Comparison of ENCODE assay signal across 17 cellular contexts in the genomic region with DNA sequence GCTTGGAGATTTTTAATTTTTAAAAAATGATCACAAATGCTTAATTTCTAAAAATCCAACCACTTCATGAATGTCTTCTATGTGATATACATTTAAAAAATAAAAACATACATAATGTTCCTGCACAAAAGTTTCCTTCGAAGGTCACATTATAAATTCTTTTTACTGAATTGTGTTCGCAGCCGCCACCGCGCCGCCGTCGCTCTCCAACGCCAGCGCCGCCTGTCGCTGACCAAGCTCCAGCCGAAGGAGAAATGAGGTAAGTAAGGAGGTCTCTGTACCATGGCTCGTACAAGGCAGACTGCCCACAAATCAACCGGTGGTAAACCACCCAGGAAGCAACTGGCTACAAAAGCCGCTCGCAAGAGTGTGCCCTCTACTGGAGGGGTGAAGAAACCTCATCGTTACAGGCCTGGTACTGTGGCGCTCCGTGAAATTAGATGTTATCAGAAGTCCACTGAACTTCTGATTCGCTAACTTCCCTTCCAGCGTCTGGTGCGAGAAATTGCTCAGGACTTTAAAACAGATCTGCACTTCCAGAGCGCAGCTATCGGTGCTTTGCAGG. TPM values are rescaled to one million over a fixed set of nuclear protein-coding genes. Genes with fewer than 3 reads are reported as not detected.
"Had no signal": no experiment of that assay in that cellular context is flagged by ENCODE, and none has a peak within 500 bp of the region (broad histone marks: within the 10 kb centered on the region; RNA-seq: fewer than 3 reads in every experiment).

No MANE protein-coding gene starts in this region.

- H3K27me3 ChIP-seq: cardiac muscle cell, dorsolateral prefrontal cortex, gastrocnemius medialis, heart right ventricle, pancreas, sigmoid colon, spleen had no signal

- H3K4me1 ChIP-seq: gastrocnemius medialis, heart right ventricle, pancreas, sigmoid colon had no signal

- H3K4me3 Mint-ChIP-seq: activated B cell treated with CpG ODN at 0.5 μM for 24 hours; activated CD8-positive, alpha-beta T cell treated with anti-CD3 and anti-CD28 coated beads for 36 hours had no signal

- H3K9me3 ChIP-seq: gastrocnemius medialis, heart right ventricle, pancreas, spleen had no signal

- H3K27ac Mint-ChIP-seq: activated B cell treated with CpG ODN at 0.5 μM for 24 hours; activated CD8-positive, alpha-beta T cell treated with anti-CD3 and anti-CD28 coated beads for 36 hours; activated naive CD4-positive, alpha-beta T cell treated with anti-CD3 and anti-CD28 coated beads, Interleukin-2, amount 50 U/mL, for 72 hours had no signal

- DNase-seq: activated B cell treated with CpG ODN at 0.5 μM for 24 hours; activated CD4-positive, alpha-beta T cell treated with anti-CD3 and anti-CD28 coated beads for 48 hours; activated CD8-positive, alpha-beta T cell treated with anti-CD3 and anti-CD28 coated beads for 36 hours; activated gamma-delta T cell; activated T-cell treated with anti-CD3 and anti-CD28 coated beads, Interleukin-2, amount 50 U/mL, for 48 hours; dorsolateral prefrontal cortex; gastrocnemius medialis; heart right ventricle; left cardiac atrium; pancreas; sigmoid colon; spleen; stimulated activated CD4-positive, alpha-beta T cell treated with anti-CD3 and anti-CD28 coated beads, Interleukin-1b, Interleukin-23, amount 100 ng/mL, for 48 hours had no signal

- H3K36me3 ChIP-seq: cardiac muscle cell, gastrocnemius medialis, pancreas, sigmoid colon had no signal

- H3K27ac ChIP-seq: cardiac muscle cell, dorsolateral prefrontal cortex, gastrocnemius medialis, heart right ventricle, pancreas, sigmoid colon, spleen had no signal

- H3K9me3 Mint-ChIP-seq: activated B cell treated with CpG ODN at 0.5 μM for 24 hours; activated CD8-positive, alpha-beta T cell treated with anti-CD3 and anti-CD28 coated beads for 36 hours; activated naive CD4-positive, alpha-beta T cell treated with anti-CD3 and anti-CD28 coated beads, Interleukin-2, amount 50 U/mL, for 72 hours had no signal

- ATAC-seq: activated CD8-positive, alpha-beta T cell treated with anti-CD3 and anti-CD28 coated beads for 36 hours; activated naive CD4-positive, alpha-beta T cell treated with anti-CD3 and anti-CD28 coated beads, Interleukin-2, amount 50 U/mL, for 72 hours; gastrocnemius medialis; heart right ventricle; left cardiac atrium; pancreas had no signal

- H3K27me3 Mint-ChIP-seq: activated B cell treated with CpG ODN at 0.5 μM for 24 hours; activated CD8-positive, alpha-beta T cell treated with anti-CD3 and anti-CD28 coated beads for 36 hours had no signal

- H3K4me3 ChIP-seq: cardiac muscle cell, dorsolateral prefrontal cortex, gastrocnemius medialis, heart right ventricle, lung, pancreas, sigmoid colon, spleen had no signal

RNA-seq across cellular contexts. Expression of a gene that starts 48.8 kb away (rescaled TPM):
- total RNA-seq: activated B cell treated with CpG ODN at 0.5 μM for 24 hours, gastrocnemius medialis, heart right ventricle, left cardiac atrium, lung, pancreas, sigmoid colon, spleen, urinary bladder had no signal
- polyA plus RNA-seq: cardiac muscle cell, heart right ventricle, lung, pancreas, sigmoid colon, spleen, urinary bladder had no signal
